2 cellular contexts compared by ENCODE assay signal in the genomic region with DNA sequence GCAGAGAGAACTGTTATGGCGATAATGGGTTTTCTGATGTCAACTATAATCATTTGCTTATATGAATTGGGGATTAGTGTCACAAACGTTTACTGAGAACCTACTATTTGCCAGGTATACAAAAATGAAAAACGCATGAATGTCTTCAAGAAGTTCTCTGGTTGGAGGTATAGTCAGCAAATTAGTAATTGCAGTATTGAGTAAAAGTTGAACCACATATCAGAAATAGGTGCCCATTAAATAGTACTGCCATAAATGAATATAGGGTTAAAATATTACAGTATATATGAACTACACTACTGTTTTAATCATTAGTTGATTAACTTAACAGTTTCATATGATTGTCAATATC.
A peak's percentile ranks its signal among the peaks of the same experiment; 100 is the strongest.
TF ChIP-seq lines count a peak whose summit lies in the region.

No MANE protein-coding gene starts in this region.

TF ChIP-seq in HepG2, 621 proteins besides CTCF, POLR2A, EP300 and RAD21 (continues in another document):
- TF ChIP-seq ZFP62 (CRISPR knock-in tag; IDR thresholded peaks at IDR 0.05) (no peak), HNRNPUL1 (IDR thresholded peaks at IDR 0.05; ENCODE audit: low read depth, low read length) (no peak), MAFF (IDR thresholded peaks at IDR 0.05; ENCODE audit: low read depth, low read length) (0 out of 2 replicates have a peak, but pooled peaks have one; percentile 2), ZNF629 (CRISPR knock-in tag; conservative IDR thresholded peaks at IDR 0.05) (no peak), ELF3 (CRISPR knock-in tag; IDR thresholded peaks at IDR 0.05) (no peak)
- TF ChIP-seq, protein P1, sequence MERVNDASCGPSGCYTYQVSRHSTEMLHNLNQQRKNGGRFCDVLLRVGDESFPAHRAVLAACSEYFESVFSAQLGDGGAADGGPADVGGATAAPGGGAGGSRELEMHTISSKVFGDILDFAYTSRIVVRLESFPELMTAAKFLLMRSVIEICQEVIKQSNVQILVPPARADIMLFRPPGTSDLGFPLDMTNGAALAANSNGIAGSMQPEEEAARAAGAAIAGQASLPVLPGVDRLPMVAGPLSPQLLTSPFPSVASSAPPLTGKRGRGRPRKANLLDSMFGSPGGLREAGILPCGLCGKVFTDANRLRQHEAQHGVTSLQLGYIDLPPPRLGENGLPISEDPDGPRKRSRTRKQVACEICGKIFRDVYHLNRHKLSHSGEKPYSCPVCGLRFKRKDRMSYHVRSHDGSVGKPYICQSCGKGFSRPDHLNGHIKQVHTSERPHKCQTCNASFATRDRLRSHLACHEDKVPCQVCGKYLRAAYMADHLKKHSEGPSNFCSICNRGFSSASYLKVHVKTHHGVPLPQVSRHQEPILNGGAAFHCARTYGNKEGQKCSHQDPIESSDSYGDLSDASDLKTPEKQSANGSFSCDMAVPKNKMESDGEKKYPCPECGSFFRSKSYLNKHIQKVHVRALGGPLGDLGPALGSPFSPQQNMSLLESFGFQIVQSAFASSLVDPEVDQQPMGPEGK (CRISPR knock-in tag; IDR thresholded peaks at IDR 0.05): no peak
- TF ChIP-seq, protein P2, sequence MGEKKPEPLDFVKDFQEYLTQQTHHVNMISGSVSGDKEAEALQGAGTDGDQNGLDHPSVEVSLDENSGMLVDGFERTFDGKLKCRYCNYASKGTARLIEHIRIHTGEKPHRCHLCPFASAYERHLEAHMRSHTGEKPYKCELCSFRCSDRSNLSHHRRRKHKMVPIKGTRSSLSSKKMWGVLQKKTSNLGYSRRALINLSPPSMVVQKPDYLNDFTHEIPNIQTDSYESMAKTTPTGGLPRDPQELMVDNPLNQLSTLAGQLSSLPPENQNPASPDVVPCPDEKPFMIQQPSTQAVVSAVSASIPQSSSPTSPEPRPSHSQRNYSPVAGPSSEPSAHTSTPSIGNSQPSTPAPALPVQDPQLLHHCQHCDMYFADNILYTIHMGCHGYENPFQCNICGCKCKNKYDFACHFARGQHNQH (CRISPR knock-in tag; IDR thresholded peaks at IDR 0.05): no peak
- TF ChIP-seq, protein P3, sequence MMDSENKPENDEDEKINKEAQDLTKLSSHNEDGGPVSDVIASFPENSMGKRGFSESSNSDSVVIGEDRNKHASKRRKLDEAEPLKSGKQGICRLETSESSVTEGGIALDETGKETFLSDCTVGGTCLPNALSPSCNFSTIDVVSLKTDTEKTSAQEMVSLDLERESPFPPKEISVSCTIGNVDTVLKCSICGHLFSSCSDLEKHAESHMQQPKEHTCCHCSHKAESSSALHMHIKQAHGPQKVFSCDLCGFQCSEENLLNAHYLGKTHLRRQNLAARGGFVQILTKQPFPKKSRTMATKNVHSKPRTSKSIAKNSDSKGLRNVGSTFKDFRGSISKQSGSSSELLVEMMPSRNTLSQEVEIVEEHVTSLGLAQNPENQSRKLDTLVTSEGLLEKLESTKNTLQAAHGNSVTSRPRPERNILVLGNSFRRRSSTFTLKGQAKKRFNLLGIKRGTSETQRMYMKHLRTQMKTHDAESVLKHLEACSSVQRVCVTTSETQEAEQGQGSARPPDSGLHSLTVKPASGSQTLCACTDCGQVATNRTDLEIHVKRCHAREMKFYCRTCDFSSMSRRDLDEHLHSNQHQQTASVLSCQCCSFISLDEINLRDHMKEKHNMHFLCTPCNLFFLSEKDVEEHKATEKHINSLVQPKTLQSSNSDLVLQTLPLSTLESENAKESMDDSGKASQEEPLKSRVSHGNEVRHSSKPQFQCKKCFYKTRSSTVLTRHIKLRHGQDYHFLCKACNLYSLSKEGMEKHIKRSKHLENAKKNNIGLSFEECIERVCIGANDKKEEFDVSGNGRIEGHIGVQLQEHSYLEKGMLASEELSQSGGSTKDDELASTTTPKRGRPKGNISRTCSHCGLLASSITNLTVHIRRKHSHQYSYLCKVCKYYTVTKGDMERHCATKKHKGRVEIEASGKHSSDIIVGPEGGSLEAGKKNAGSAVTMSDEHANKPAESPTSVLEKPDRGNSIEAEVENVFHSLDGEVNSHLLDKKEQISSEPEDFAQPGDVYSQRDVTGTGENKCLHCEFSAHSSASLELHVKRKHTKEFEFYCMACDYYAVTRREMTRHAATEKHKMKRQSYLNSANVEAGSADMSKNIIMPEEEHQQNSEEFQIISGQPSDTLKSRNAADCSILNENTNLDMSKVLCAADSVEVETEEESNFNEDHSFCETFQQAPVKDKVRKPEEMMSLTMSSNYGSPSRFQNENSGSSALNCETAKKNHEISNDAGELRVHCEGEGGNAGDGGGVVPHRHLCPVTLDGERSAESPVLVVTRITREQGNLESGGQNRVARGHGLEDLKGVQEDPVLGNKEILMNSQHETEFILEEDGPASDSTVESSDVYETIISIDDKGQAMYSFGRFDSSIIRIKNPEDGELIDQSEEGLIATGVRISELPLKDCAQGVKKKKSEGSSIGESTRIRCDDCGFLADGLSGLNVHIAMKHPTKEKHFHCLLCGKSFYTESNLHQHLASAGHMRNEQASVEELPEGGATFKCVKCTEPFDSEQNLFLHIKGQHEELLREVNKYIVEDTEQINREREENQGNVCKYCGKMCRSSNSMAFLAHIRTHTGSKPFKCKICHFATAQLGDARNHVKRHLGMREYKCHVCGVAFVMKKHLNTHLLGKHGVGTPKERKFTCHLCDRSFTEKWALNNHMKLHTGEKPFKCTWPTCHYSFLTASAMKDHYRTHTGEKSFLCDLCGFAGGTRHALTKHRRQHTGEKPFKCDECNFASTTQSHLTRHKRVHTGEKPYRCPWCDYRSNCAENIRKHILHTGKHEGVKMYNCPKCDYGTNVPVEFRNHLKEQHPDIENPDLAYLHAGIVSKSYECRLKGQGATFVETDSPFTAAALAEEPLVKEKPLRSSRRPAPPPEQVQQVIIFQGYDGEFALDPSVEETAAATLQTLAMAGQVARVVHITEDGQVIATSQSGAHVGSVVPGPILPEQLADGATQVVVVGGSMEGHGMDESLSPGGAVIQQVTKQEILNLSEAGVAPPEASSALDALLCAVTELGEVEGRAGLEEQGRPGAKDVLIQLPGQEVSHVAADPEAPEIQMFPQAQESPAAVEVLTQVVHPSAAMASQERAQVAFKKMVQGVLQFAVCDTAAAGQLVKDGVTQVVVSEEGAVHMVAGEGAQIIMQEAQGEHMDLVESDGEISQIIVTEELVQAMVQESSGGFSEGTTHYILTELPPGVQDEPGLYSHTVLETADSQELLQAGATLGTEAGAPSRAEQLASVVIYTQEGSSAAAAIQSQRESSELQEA (CRISPR knock-in tag; IDR thresholded peaks at IDR 0.05; ENCODE audit: not compliant biosample characterization): no peak

TF ChIP-seq in K562, 482 proteins besides CTCF, POLR2A, EP300 and RAD21:
- peak; percentile 24; the same call in 1 of the 2 replicates for TF ChIP-seq MAFF (IDR thresholded peaks at IDR 0.05; ENCODE audit: low read length)
- peak; percentile 12; the same call in 1 of the 2 replicates for TF ChIP-seq C11orf30 (IDR thresholded peaks at IDR 0.05; ENCODE audit: low read depth)
- TF ChIP-seq, protein P4, sequence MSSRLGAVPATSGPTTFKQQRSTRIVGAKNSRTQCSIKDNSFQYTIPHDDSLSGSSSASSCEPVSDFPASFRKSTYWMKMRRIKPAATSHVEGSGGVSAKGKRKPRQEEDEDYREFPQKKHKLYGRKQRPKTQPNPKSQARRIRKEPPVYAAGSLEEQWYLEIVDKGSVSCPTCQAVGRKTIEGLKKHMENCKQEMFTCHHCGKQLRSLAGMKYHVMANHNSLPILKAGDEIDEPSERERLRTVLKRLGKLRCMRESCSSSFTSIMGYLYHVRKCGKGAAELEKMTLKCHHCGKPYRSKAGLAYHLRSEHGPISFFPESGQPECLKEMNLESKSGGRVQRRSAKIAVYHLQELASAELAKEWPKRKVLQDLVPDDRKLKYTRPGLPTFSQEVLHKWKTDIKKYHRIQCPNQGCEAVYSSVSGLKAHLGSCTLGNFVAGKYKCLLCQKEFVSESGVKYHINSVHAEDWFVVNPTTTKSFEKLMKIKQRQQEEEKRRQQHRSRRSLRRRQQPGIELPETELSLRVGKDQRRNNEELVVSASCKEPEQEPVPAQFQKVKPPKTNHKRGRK (tag; IDR thresholded peaks at IDR 0.05): no peak
- no peak for TF ChIP-seq HEY1 (CRISPR knock-in tag; IDR thresholded peaks at IDR 0.05; ENCODE audit: borderline replicate concordance)
- peak; percentile 50; the same call in 1 of the 2 replicates for TF ChIP-seq ZNF316 (IDR thresholded peaks at IDR 0.05)
TF ChIP-seq in K562: peak in this region for 3.
